ENCODE assay signal across 14 cellular contexts in genomic region chr2:71659868-71660518, GRCh38.
A peak's percentile ranks its signal among the peaks of the same experiment; 100 is the strongest.
DNase-seq lines count a peak whose midpoint lies in the region; ATAC-seq, FAIRE-seq and TF ChIP-seq lines count a peak whose summit lies in the region.
"Had no signal": no experiment of that assay in that cellular context is flagged by ENCODE, and none has a peak within 500 bp of the region (broad histone marks: within the 10 kb centered on the region; RNA-seq: fewer than 3 reads in every experiment).

No MANE protein-coding gene starts in this region.

- peaks cover 37% of the 10 kb centered on the region for H3K36me3 Mint-ChIP-seq in osteocyte (ENCODE audit: unreplicated experiment)

- H3K9me3 Mint-ChIP-seq in osteocyte (ENCODE audit: unreplicated experiment), result peaks cover 6% of the 10 kb centered on the region

- intact Hi-C loops in Right ventricle myocardium inferior (cut with DNase I), result no loop called here
- intact Hi-C loops in kidney (cut with DNase I), result no loop called here

- H3K27ac ChIP-seq in right atrium auricular region (no peak overlapping the region), kidney (ENCODE audit: low read depth in 2 of 2, low read length in 2 of 2) (no peak overlapping the region)
- H3K27ac ChIP-seq: BLaER1 had no signal

- peaks cover 17% of the 10 kb centered on the region for H3K36me3 ChIP-seq in right atrium auricular region
- H3K36me3 ChIP-seq in kidney (ENCODE audit: control insufficient read depth in 1 of 2, insufficient read depth in 2 of 2, low read length in 2 of 2), result no peaks in the 10 kb centered on the region

- H3K27me3 ChIP-seq in right atrium auricular region, result no peaks in the 10 kb centered on the region
- H3K27me3 ChIP-seq: BLaER1 had no signal

- H3K27me3 Mint-ChIP-seq in osteocyte (ENCODE audit: unreplicated experiment), result no peaks in the 10 kb centered on the region

- H3K9ac ChIP-seq in kidney (ENCODE audit: low read length in 2 of 2), result no peak overlapping the region
- H3K9ac ChIP-seq: BLaER1 had no signal

- H3K4me3 ChIP-seq in right atrium auricular region (no peak overlapping the region), kidney (ENCODE audit: low read length in 2 of 2) (no peak overlapping the region)
- H3K4me3 ChIP-seq: BLaER1 had no signal

- no peak for TF ChIP-seq CTCF in right atrium auricular region (IDR thresholded peaks at IDR 0.05)
- TF ChIP-seq CTCF in kidney (IDR thresholded peaks at IDR 0.05; ENCODE audit: borderline replicate concordance, extremely low read depth, insufficient read depth), result no peak
- no peak for TF ChIP-seq CTCF in osteocyte (IDR thresholded peaks at IDR 0.05)

- no peak for ATAC-seq in Right ventricle myocardium inferior
- ATAC-seq in HG03159 (IDR thresholded peaks at IDR 0.05; ENCODE audit: unreplicated experiment), result no peak
- ATAC-seq: HCT116 had no signal

- peaks cover 8 to 10% of the 10 kb centered on the region in 2 donors for H3K9me3 ChIP-seq in right atrium auricular region
- peaks cover 0 to 7% of the 10 kb centered on the region in 2 donors for H3K9me3 ChIP-seq in kidney (ENCODE audit: control insufficient read depth in 1 of 2, low read length in 2 of 2)

- no peaks in the 10 kb centered on the region for H3K4me1 ChIP-seq in right atrium auricular region
- H3K4me1 ChIP-seq in kidney (ENCODE audit: control insufficient read depth in 1 of 2, insufficient read depth in 1 of 2, low read depth in 1 of 2, low read length in 2 of 2), result no peaks in the 10 kb centered on the region
- H3K4me1 ChIP-seq: BLaER1 had no signal

- DNase-seq in right atrium auricular region (ENCODE audit: low spot score) (peak; percentile 56), Right ventricle myocardium inferior (ENCODE audit: missing footprints) (no peak), kidney (peak; percentile 52), osteocyte (ENCODE audit: extremely low spot score, unreplicated experiment) (peak; percentile 69), NCI-H146 treated with DMSO at 0.1 percent for 48 hours (lab: John Stamatoyannopoulos, UW; ENCODE audit: unreplicated experiment) (no peak)
- DNase-seq in effector CD4-positive, alpha-beta T cell, result no peak
- DNase-seq: 8988T, AML-193, DMS53, GF-D8 had no signal

- no peak overlapping the region for H3K4me3 Mint-ChIP-seq in osteocyte (ENCODE audit: unreplicated experiment)

- H3K4me1 Mint-ChIP-seq in osteocyte (ENCODE audit: unreplicated experiment), result no peaks in the 10 kb centered on the region

- no peak overlapping the region for H3K27ac Mint-ChIP-seq in osteocyte (ENCODE audit: unreplicated experiment)

- FAIRE-seq in kidney (lab: Jason Lieb, UNC), result no peak
- FAIRE-seq: GM19239 had no signal

Comparison
In these comparisons a context has a peak if more than half of its experiments do, and no peak if none do; other contexts are left out.
1. DNase-seq: peak in right atrium auricular region (single experiment), kidney (single experiment) and osteocyte (single experiment); none in Right ventricle myocardium inferior (single experiment), NCI-H146 treated with DMSO at 0.1 percent for 48 hours (single experiment) and effector CD4-positive, alpha-beta T cell (single experiment).